ENCODE assay signal across 1 cellular context in genomic region chr3:62436785-62437184, GRCh38.
TF ChIP-seq lines count a peak whose summit lies in the region.

No MANE protein-coding gene starts in this region.

TF ChIP-seq in H1, 55 proteins besides CTCF, POLR2A, EP300 and RAD21 (continued from another document):
- no peak for TF ChIP-seq CHD7 (IDR thresholded peaks at IDR 0.05; ENCODE audit: insufficient replicate concordance, low read length)
- no peak for TF ChIP-seq CBX8 (IDR thresholded peaks at IDR 0.05; ENCODE audit: borderline replicate concordance, low read depth, low read length)
- no peak for TF ChIP-seq NRF1 (IDR thresholded peaks at IDR 0.05; ENCODE audit: low read depth, low read length)
- no peak for TF ChIP-seq KDM1A (IDR thresholded peaks at IDR 0.05; ENCODE audit: borderline replicate concordance, low read length)
- no peak for TF ChIP-seq POLR2AphosphoS5 (IDR thresholded peaks at IDR 0.05; ENCODE audit: low read depth, low read length)
- TF ChIP-seq CHD1 (IDR thresholded peaks at IDR 0.05; ENCODE audit: low read depth, low read length), result no peak
- no peak for TF ChIP-seq ATF3 (IDR thresholded peaks at IDR 0.05; ENCODE audit: insufficient read depth, low read depth, low read length)
- no peak for TF ChIP-seq ZNF274 (IDR thresholded peaks at IDR 0.05; ENCODE audit: borderline replicate concordance, extremely low read depth, low read length)
TF ChIP-seq in H1: peak in this region for 0.
